In the genomic region with DNA sequence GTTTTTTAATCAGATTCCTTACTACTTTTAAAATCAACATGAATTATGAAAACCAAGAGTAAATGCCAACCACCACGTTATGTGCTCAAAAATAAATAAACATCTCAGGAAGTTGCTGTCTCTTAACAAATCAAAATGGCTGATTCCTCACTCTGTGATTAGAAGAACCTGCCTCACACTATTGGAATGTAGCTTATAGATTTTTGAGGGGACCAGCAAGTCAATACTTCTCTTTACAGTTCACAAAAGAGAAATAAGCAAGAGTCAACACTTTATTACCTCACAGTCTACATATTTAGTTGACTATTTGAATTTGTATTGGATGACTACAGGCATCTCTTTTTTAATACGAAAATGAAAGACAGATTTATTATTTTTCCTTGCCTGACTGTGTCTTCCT, we compare ENCODE assay signal across 1 cellular context.
TF ChIP-seq lines count a peak whose summit lies in the region.

No MANE protein-coding gene starts in this region.

TF ChIP-seq in GM23338, 12 proteins besides CTCF, POLR2A, EP300 and RAD21 (continued from another document):
- TF ChIP-seq, protein P1, sequence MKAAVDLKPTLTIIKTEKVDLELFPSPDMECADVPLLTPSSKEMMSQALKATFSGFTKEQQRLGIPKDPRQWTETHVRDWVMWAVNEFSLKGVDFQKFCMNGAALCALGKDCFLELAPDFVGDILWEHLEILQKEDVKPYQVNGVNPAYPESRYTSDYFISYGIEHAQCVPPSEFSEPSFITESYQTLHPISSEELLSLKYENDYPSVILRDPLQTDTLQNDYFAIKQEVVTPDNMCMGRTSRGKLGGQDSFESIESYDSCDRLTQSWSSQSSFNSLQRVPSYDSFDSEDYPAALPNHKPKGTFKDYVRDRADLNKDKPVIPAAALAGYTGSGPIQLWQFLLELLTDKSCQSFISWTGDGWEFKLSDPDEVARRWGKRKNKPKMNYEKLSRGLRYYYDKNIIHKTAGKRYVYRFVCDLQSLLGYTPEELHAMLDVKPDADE (IDR thresholded peaks at IDR 0.05): no peak
- TF ChIP-seq CREB1 (CRISPR knock-in tag; IDR thresholded peaks at IDR 0.05; ENCODE audit: low read depth): no peak
- no peak for TF ChIP-seq ZNF462 (CRISPR knock-in tag; IDR thresholded peaks at IDR 0.05)
- TF ChIP-seq ZNF114 (CRISPR knock-in tag; IDR thresholded peaks at IDR 0.05): no peak
- TF ChIP-seq NANOG (IDR thresholded peaks at IDR 0.05; ENCODE audit: borderline replicate concordance): no peak
- no peak for TF ChIP-seq EZH2phosphoT487 (IDR thresholded peaks at IDR 0.05; ENCODE audit: unreplicated experiment)
- no peak for TF ChIP-seq ZNF331 (CRISPR knock-in tag; IDR thresholded peaks at IDR 0.05; ENCODE audit: low read depth)
- TF ChIP-seq, protein P2, sequence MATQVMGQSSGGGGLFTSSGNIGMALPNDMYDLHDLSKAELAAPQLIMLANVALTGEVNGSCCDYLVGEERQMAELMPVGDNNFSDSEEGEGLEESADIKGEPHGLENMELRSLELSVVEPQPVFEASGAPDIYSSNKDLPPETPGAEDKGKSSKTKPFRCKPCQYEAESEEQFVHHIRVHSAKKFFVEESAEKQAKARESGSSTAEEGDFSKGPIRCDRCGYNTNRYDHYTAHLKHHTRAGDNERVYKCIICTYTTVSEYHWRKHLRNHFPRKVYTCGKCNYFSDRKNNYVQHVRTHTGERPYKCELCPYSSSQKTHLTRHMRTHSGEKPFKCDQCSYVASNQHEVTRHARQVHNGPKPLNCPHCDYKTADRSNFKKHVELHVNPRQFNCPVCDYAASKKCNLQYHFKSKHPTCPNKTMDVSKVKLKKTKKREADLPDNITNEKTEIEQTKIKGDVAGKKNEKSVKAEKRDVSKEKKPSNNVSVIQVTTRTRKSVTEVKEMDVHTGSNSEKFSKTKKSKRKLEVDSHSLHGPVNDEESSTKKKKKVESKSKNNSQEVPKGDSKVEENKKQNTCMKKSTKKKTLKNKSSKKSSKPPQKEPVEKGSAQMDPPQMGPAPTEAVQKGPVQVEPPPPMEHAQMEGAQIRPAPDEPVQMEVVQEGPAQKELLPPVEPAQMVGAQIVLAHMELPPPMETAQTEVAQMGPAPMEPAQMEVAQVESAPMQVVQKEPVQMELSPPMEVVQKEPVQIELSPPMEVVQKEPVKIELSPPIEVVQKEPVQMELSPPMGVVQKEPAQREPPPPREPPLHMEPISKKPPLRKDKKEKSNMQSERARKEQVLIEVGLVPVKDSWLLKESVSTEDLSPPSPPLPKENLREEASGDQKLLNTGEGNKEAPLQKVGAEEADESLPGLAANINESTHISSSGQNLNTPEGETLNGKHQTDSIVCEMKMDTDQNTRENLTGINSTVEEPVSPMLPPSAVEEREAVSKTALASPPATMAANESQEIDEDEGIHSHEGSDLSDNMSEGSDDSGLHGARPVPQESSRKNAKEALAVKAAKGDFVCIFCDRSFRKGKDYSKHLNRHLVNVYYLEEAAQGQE (IDR thresholded peaks at IDR 0.05; ENCODE audit: unreplicated experiment): no peak
- no peak for TF ChIP-seq EZH2 (IDR thresholded peaks at IDR 0.05; ENCODE audit: low read depth, unreplicated experiment)
